Comparison of ENCODE assay signal across 2 cellular contexts in the genomic region with DNA sequence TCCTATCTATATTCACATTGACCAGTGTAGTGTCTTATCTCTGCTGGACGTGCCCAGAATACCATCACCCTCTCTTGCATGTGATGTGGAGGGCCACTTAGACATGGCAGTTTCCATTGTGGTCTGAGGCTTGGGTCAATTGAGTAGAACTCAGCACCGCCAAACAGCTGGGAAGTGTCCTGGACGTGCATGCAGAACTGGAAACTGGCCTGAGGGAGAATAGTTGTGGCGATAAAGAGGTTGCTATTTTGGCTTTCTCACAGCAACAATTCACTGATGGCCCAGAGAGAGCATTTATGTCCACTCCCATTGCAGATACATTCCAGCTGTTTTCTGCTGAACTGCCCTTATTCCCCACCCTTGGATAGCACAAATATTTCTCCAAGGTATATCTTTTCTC.
TF ChIP-seq lines count a peak whose summit lies in the region.

No MANE protein-coding gene starts in this region.

TF ChIP-seq in liver, 16 proteins besides CTCF, POLR2A, EP300 and RAD21:
- TF ChIP-seq, protein P1, sequence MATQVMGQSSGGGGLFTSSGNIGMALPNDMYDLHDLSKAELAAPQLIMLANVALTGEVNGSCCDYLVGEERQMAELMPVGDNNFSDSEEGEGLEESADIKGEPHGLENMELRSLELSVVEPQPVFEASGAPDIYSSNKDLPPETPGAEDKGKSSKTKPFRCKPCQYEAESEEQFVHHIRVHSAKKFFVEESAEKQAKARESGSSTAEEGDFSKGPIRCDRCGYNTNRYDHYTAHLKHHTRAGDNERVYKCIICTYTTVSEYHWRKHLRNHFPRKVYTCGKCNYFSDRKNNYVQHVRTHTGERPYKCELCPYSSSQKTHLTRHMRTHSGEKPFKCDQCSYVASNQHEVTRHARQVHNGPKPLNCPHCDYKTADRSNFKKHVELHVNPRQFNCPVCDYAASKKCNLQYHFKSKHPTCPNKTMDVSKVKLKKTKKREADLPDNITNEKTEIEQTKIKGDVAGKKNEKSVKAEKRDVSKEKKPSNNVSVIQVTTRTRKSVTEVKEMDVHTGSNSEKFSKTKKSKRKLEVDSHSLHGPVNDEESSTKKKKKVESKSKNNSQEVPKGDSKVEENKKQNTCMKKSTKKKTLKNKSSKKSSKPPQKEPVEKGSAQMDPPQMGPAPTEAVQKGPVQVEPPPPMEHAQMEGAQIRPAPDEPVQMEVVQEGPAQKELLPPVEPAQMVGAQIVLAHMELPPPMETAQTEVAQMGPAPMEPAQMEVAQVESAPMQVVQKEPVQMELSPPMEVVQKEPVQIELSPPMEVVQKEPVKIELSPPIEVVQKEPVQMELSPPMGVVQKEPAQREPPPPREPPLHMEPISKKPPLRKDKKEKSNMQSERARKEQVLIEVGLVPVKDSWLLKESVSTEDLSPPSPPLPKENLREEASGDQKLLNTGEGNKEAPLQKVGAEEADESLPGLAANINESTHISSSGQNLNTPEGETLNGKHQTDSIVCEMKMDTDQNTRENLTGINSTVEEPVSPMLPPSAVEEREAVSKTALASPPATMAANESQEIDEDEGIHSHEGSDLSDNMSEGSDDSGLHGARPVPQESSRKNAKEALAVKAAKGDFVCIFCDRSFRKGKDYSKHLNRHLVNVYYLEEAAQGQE (IDR thresholded peaks at IDR 0.05) = no peak
- TF ChIP-seq, protein P2, sequence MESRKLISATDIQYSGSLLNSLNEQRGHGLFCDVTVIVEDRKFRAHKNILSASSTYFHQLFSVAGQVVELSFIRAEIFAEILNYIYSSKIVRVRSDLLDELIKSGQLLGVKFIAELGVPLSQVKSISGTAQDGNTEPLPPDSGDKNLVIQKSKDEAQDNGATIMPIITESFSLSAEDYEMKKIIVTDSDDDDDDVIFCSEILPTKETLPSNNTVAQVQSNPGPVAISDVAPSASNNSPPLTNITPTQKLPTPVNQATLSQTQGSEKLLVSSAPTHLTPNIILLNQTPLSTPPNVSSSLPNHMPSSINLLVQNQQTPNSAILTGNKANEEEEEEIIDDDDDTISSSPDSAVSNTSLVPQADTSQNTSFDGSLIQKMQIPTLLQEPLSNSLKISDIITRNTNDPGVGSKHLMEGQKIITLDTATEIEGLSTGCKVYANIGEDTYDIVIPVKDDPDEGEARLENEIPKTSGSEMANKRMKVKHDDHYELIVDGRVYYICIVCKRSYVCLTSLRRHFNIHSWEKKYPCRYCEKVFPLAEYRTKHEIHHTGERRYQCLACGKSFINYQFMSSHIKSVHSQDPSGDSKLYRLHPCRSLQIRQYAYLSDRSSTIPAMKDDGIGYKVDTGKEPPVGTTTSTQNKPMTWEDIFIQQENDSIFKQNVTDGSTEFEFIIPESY (IDR thresholded peaks at IDR 0.05) = no peak
- TF ChIP-seq JUND (IDR thresholded peaks at IDR 0.05) = no peak
- peak; percentile 12 for TF ChIP-seq NR2F2 (IDR thresholded peaks at IDR 0.05)

TF ChIP-seq in HepG2, 621 proteins besides CTCF, POLR2A, EP300 and RAD21:
- TF ChIP-seq TBX2 (CRISPR knock-in tag; IDR thresholded peaks at IDR 0.05; ENCODE audit: borderline replicate concordance) (no peak), CBX5 (CRISPR knock-in tag; IDR thresholded peaks at IDR 0.05; ENCODE audit: borderline replicate concordance) (no peak), RFXAP (CRISPR knock-in tag; IDR thresholded peaks at IDR 0.05; ENCODE audit: borderline replicate concordance) (no peak), SOX6 (IDR thresholded peaks at IDR 0.05) (no peak), SOX6 (CRISPR knock-in tag; IDR thresholded peaks at IDR 0.05) (no peak), ZNF549 (CRISPR knock-in tag; IDR thresholded peaks at IDR 0.05) (no peak), WIZ (CRISPR knock-in tag; IDR thresholded peaks at IDR 0.05) (no peak), RFXANK (CRISPR knock-in tag; IDR thresholded peaks at IDR 0.05) (no peak), DNMT1 (CRISPR knock-in tag; IDR thresholded peaks at IDR 0.05) (no peak), ZFAT (CRISPR knock-in tag; conservative IDR thresholded peaks at IDR 0.05) (no peak), ZNF337 (CRISPR knock-in tag; IDR thresholded peaks at IDR 0.05; ENCODE audit: borderline replicate concordance, low read depth) (no peak)
